Comparison of ENCODE assay signal across 25 cellular contexts in genomic region chr5:77784735-77785134, GRCh38.
"Had no signal": no experiment of that assay in that cellular context is flagged by ENCODE, and none has a peak within 500 bp of the region (broad histone marks: within the 10 kb centered on the region; RNA-seq: fewer than 3 reads in every experiment).

No MANE protein-coding gene starts in this region.

- ATAC-seq: heart right ventricle; left cardiac atrium; left lobe of liver; lower lobe of right lung; natural killer cell; pancreas; right lobe of liver; stimulated activated memory B cell treated with anti-CD40 and anti-IgM and Interleukin-4, amounts not matched to agents 10 μg/mL and 1 μg/mL and 100 μg/mL, for 72 hours; stimulated activated naive CD8-positive, alpha-beta T cell treated with anti-CD3 and anti-CD28 coated beads, Interleukin-15, amount 100 ng/mL, for 72 hours had no signal

- H3K4me1 Mint-ChIP-seq: natural killer cell; nephron progenitor cell; neural progenitor cell; stimulated activated memory B cell treated with anti-CD40 and anti-IgM and Interleukin-4, amounts not matched to agents 10 μg/mL and 1 μg/mL and 100 μg/mL, for 72 hours; stimulated activated naive CD8-positive, alpha-beta T cell treated with anti-CD3 and anti-CD28 coated beads, Interleukin-15, amount 100 ng/mL, for 72 hours had no signal

- DNase-seq: heart right ventricle; islet precursor cell; kidney glomerular epithelial cell; left cardiac atrium; lower lobe of right lung; mammary epithelial cell; mesenchymal stem cell; naive B cell; natural killer cell; nephron progenitor cell; pancreas; right lobe of liver; stimulated activated CD4-positive, alpha-beta T cell treated with anti-CD3 and anti-CD28 coated beads, Interleukin-1b, Interleukin-23, amount 100 ng/mL, for 48 hours; stimulated activated CD4-positive, alpha-beta T cell treated with anti-CD3 and anti-CD28 coated beads, Interleukin-2, amount 100 ng/mL, for 48 hours; stimulated activated CD4-positive, alpha-beta T cell treated with anti-CD3 and anti-CD28 coated beads, Interleukin-4, amount 100 ng/mL, for 4 hours; stimulated activated CD8-positive, alpha-beta memory T cell treated with anti-CD3 and anti-CD28 coated beads, Interleukin-4, amount 100 ng/mL, for 48 hours; stimulated activated naive CD4-positive, alpha-beta T cell treated with Interleukin-2 at 50 U/mL for 16 hours; stimulated activated naive CD8-positive, alpha-beta T cell treated with anti-CD3 and anti-CD28 coated beads, Interleukin-15, amount 100 ng/mL, for 72 hours; testis; thyroid gland; transverse colon; uterus had no signal

- H3K4me3 Mint-ChIP-seq: naive B cell; natural killer cell; nephron progenitor cell; neural progenitor cell; stimulated activated memory B cell treated with anti-CD40 and anti-IgM and Interleukin-4, amounts not matched to agents 10 μg/mL and 1 μg/mL and 100 μg/mL, for 72 hours; stimulated activated naive CD8-positive, alpha-beta T cell treated with anti-CD3 and anti-CD28 coated beads, Interleukin-15, amount 100 ng/mL, for 72 hours had no signal

- H3K27me3 Mint-ChIP-seq: naive B cell; stimulated activated memory B cell treated with anti-CD40 and anti-IgM and Interleukin-4, amounts not matched to agents 10 μg/mL and 1 μg/mL and 100 μg/mL, for 72 hours; stimulated activated naive CD8-positive, alpha-beta T cell treated with anti-CD3 and anti-CD28 coated beads, Interleukin-15, amount 100 ng/mL, for 72 hours had no signal

- FAIRE-seq: pancreas had no signal

- H3K9me3 Mint-ChIP-seq: naive B cell; natural killer cell; stimulated activated memory B cell treated with anti-CD40 and anti-IgM and Interleukin-4, amounts not matched to agents 10 μg/mL and 1 μg/mL and 100 μg/mL, for 72 hours had no signal

- H3K27ac Mint-ChIP-seq: naive B cell; natural killer cell; nephron progenitor cell; neural progenitor cell; stimulated activated memory B cell treated with anti-CD40 and anti-IgM and Interleukin-4, amounts not matched to agents 10 μg/mL and 1 μg/mL and 100 μg/mL, for 72 hours; stimulated activated naive CD8-positive, alpha-beta T cell treated with anti-CD3 and anti-CD28 coated beads, Interleukin-15, amount 100 ng/mL, for 72 hours had no signal

- H3K36me3 Mint-ChIP-seq: naive B cell; natural killer cell; neural progenitor cell; stimulated activated memory B cell treated with anti-CD40 and anti-IgM and Interleukin-4, amounts not matched to agents 10 μg/mL and 1 μg/mL and 100 μg/mL, for 72 hours had no signal
